In genomic region chr20:22285555-22285954, GRCh38 we compare ENCODE assay signal across 17 cellular contexts.
"Had no signal": no experiment of that assay in that cellular context is flagged by ENCODE, and none has a peak within 500 bp of the region (broad histone marks: within the 10 kb centered on the region; RNA-seq: fewer than 3 reads in every experiment).

No MANE protein-coding gene starts in this region.

- H3K27ac ChIP-seq: gastrocnemius medialis, neural progenitor cell, skin epidermis, upper lobe of left lung had no signal

- H3K4me3 Mint-ChIP-seq: activated naive CD8-positive, alpha-beta T cell; activated T-helper 1 cell treated with anti-CD3 and anti-CD28 coated beads, Interleukin-12 subunit alpha, Interleukin-12 subunit beta, Interleukin-2, Interleukin-4 antibody, amounts not matched to agents 30 ng/mL and 10 ng/mL and 1 ng/mL, durations not matched to agents 14 hours and 24 hours and 36 hours; immature natural killer cell; naive thymus-derived CD4-positive, alpha-beta T cell; stimulated activated naive CD8-positive, alpha-beta T cell treated with anti-CD3 and anti-CD28 coated beads, Interleukin-15, Interleukin-2, amounts not matched to agents 100 ng/mL and 50 ng/mL, for 24 hours; T-helper 1 cell treated with Interleukin-12 subunit alpha and Interleukin-12 subunit beta and Interleukin-4 antibody, amounts not matched to agents 30 μg/mL and 1 μg/mL, for 36 hours had no signal

- ATAC-seq: gastrocnemius medialis; naive thymus-derived CD4-positive, alpha-beta T cell had no signal

- H3K4me1 Mint-ChIP-seq: immature natural killer cell; naive thymus-derived CD4-positive, alpha-beta T cell; neural progenitor cell had no signal

- H3K4me2 ChIP-seq: neural progenitor cell had no signal

- H3K27me3 ChIP-seq: gastrocnemius medialis, neural progenitor cell, upper lobe of left lung had no signal

- H3K4me3 ChIP-seq: gastrocnemius medialis, neural progenitor cell, skin epidermis, upper lobe of left lung had no signal

- H3K9me3 Mint-ChIP-seq: activated T-helper 1 cell treated with anti-CD3 and anti-CD28 coated beads, Interleukin-12 subunit alpha, Interleukin-12 subunit beta, Interleukin-2, Interleukin-4 antibody, amounts not matched to agents 30 ng/mL and 10 ng/mL and 1 ng/mL, durations not matched to agents 14 hours and 24 hours and 36 hours; neural progenitor cell; T-helper 1 cell treated with Interleukin-12 subunit alpha and Interleukin-12 subunit beta and Interleukin-4 antibody, amounts not matched to agents 30 μg/mL and 1 μg/mL, for 36 hours had no signal

- H3K9ac ChIP-seq: neural progenitor cell had no signal

- H3K27ac Mint-ChIP-seq: activated naive CD8-positive, alpha-beta T cell; activated T-helper 1 cell treated with anti-CD3 and anti-CD28 coated beads, Interleukin-12 subunit alpha, Interleukin-12 subunit beta, Interleukin-2, Interleukin-4 antibody, amounts not matched to agents 30 ng/mL and 10 ng/mL and 1 ng/mL, durations not matched to agents 14 hours and 24 hours and 36 hours; immature natural killer cell; naive thymus-derived CD4-positive, alpha-beta T cell; neural progenitor cell; progenitor cell of endocrine pancreas; stimulated activated naive CD8-positive, alpha-beta T cell treated with anti-CD3 and anti-CD28 coated beads, Interleukin-15, Interleukin-2, amounts not matched to agents 100 ng/mL and 50 ng/mL, for 24 hours; T-helper 1 cell treated with Interleukin-12 subunit alpha and Interleukin-12 subunit beta and Interleukin-4 antibody, amounts not matched to agents 30 μg/mL and 1 μg/mL, for 36 hours had no signal

- H2AFZ ChIP-seq: neural progenitor cell had no signal

- DNase-seq: activated CD4-positive, alpha-beta T cell treated with anti-CD3 and anti-CD28 coated beads for 1 hour; cerebellar nuclear complex; cortex of kidney; gastrocnemius medialis; head of caudate nucleus; immature natural killer cell; mesenchymal stem cell; naive thymus-derived CD4-positive, alpha-beta T cell; upper lobe of left lung had no signal

- H3K4me1 ChIP-seq: gastrocnemius medialis, neural progenitor cell, upper lobe of left lung had no signal

- H3K36me3 ChIP-seq: gastrocnemius medialis, neural progenitor cell, upper lobe of left lung had no signal

- H3K36me3 Mint-ChIP-seq: activated naive CD8-positive, alpha-beta T cell; immature natural killer cell; neural progenitor cell had no signal

- H3K9me3 ChIP-seq: gastrocnemius medialis, upper lobe of left lung had no signal

- FAIRE-seq: bronchial epithelial cell had no signal

- H3K27me3 Mint-ChIP-seq: activated naive CD8-positive, alpha-beta T cell; naive thymus-derived CD4-positive, alpha-beta T cell; stimulated activated naive CD8-positive, alpha-beta T cell treated with anti-CD3 and anti-CD28 coated beads, Interleukin-15, Interleukin-2, amounts not matched to agents 100 ng/mL and 50 ng/mL, for 24 hours had no signal
